In genomic region chr10:118721005-118721876, GRCh38 we compare ENCODE assay signal across 8 cellular contexts. TPM values are rescaled to one million over a fixed set of nuclear protein-coding genes. Genes with fewer than 3 reads are reported as not detected.
A peak's percentile ranks its signal among the peaks of the same experiment; 100 is the strongest.
DNase-seq lines count a peak whose midpoint lies in the region; ATAC-seq, FAIRE-seq and TF ChIP-seq lines count a peak whose summit lies in the region.

No MANE protein-coding gene starts in this region.

- no peak overlapping the region for H3K18ac ChIP-seq in H9 (ENCODE audit: insufficient read length, low read depth, low read length)

- no peaks in the 10 kb centered on the region for H3K4me1 Mint-ChIP-seq in H9

- H4K20me1 ChIP-seq in H9 (ENCODE audit: control insufficient read depth, insufficient read depth, insufficient read length) (no peaks in the 10 kb centered on the region), OCI-LY7 (ENCODE audit: insufficient read depth, low read length) (0 out of 2 replicates have a peak, but pooled peaks cover 3% of the 10 kb centered on the region)

- H3K9me3 Mint-ChIP-seq in H9: no peaks in the 10 kb centered on the region

- no peaks in the 10 kb centered on the region for H3K79me1 ChIP-seq in H9 (ENCODE audit: insufficient read depth, low read depth, low read length, poor library complexity, severe bottlenecking)

- no peak overlapping the region for H4K91ac ChIP-seq in H9 (ENCODE audit: insufficient read length, low read depth, low read length)

- H3K27me3 ChIP-seq in H9 (ENCODE audit: insufficient read depth, low read length) (no peaks in the 10 kb centered on the region), small intestine (ENCODE audit: control insufficient read depth in 2 of 2, insufficient read depth in 2 of 2, low read length in 2 of 2) (no peaks in the 10 kb centered on the region)

- H3K4me3 ChIP-seq in OCI-LY7 (ENCODE audit: low read depth, low read length, poor library complexity, severe bottlenecking) (no peak overlapping the region), small intestine (ENCODE audit: low read depth in 1 of 2, low read length in 2 of 2) (no peak overlapping the region)

- peaks cover 0 to 20% (median 20%) of the 10 kb centered on the region in 3 experiments for H3K36me3 Mint-ChIP-seq in H9 (ENCODE audit: insufficient read depth in 1 of 3, low read depth in 3 of 3)

- no peaks in the 10 kb centered on the region for H3K23me2 ChIP-seq in H9 (ENCODE audit: insufficient read length, low read depth, low read length, poor library complexity, severe bottlenecking)

- FAIRE-seq in small intestine (lab: Jason Lieb, UNC): peak; percentile 72

- intact Hi-C loops in OCI-LY7 (cut with micrococcal nuclease; ENCODE audit: unreplicated experiment): loop anchor here (2.0 kb wide), 1 partner anchor 152 kb away; no protein-coding TSS in a partner anchor

- H2BK20ac ChIP-seq in H9 (ENCODE audit: low read depth, low read length, poor library complexity, severe bottlenecking): no peak overlapping the region

- H2AFZ ChIP-seq in H9 (ENCODE audit: low read length) (no peak overlapping the region), OCI-LY7 (ENCODE audit: low read length) (no peak overlapping the region)

- no peaks in the 10 kb centered on the region for H3K9me2 ChIP-seq in OCI-LY7 (ENCODE audit: insufficient read depth, low read length)

- no peak overlapping the region for H2BK120ac ChIP-seq in H9 (ENCODE audit: low read depth, low read length, poor library complexity, severe bottlenecking)

- no peak overlapping the region for H3K56ac ChIP-seq in H9 (ENCODE audit: insufficient read length, low read depth, low read length)

- H3K4me3 Mint-ChIP-seq in H9: no peak overlapping the region

- H2AK5ac ChIP-seq in H9 (ENCODE audit: insufficient read length, low read length): no peak overlapping the region

- H3K14ac ChIP-seq in H9 (ENCODE audit: insufficient read depth, low read length): no peak overlapping the region

- no peak overlapping the region for H2BK15ac ChIP-seq in H9 (ENCODE audit: low read depth, low read length)

- no peak overlapping the region for H3K27ac ChIP-seq in H9 (ENCODE audit: insufficient read length, low read depth, low read length)
- no peak overlapping the region for H3K27ac ChIP-seq in OCI-LY7 (ENCODE audit: low read depth, low read length, poor library complexity, severe bottlenecking)
- H3K27ac ChIP-seq in small intestine (ENCODE audit: low read depth in 1 of 2, low read length in 1 of 2): no peak overlapping the region

- peak; percentile 88 for TF ChIP-seq CTCF in H9 (conservative IDR thresholded peaks at IDR 0.05)
- peak; percentile 99 for TF ChIP-seq CTCF in OCI-LY7 (conservative IDR thresholded peaks at IDR 0.05; ENCODE audit: low read length)

- H3K9me3 ChIP-seq in H9 (ENCODE audit: control insufficient read depth, low read depth, low read length) (no peaks in the 10 kb centered on the region), OCI-LY7 (ENCODE audit: low read length) (no peaks in the 10 kb centered on the region), small intestine (ENCODE audit: control insufficient read depth, low read depth) (no peaks in the 10 kb centered on the region)

- WGBS in H9 (ENCODE audit: extremely low coverage, insufficient read length, low lambda C conversion rate): no CpG with 5 or more reads among the region's 5 CpGs
- WGBS in small intestine, 3 donors: 40 to 44% (median 44%) methylated on average over 5 of the region's 5 CpGs

- no peak overlapping the region for H3T11ph ChIP-seq in H9 (ENCODE audit: low read length)

- H3K79me2 ChIP-seq in H9 (ENCODE audit: insufficient read depth, low read length) (no peaks in the 10 kb centered on the region), OCI-LY7 (ENCODE audit: insufficient read depth, low read depth, low read length) (no peaks in the 10 kb centered on the region)

- H3K27ac Mint-ChIP-seq in H9: no peak overlapping the region

- H3K4me1 ChIP-seq in H9 (ENCODE audit: insufficient read depth, low read length) (no peaks in the 10 kb centered on the region), OCI-LY7 (ENCODE audit: insufficient read depth, low read length, poor library complexity, severe bottlenecking) (no peaks in the 10 kb centered on the region), small intestine (ENCODE audit: control insufficient read depth in 2 of 2, insufficient read depth in 1 of 2, low read depth in 1 of 2, low read length in 1 of 2) (no peaks in the 10 kb centered on the region)

- POLR2A ChIA-PET in OCI-LY7 (lab: Charles Lee): interaction anchor here (0.6 kb wide), 1 partner anchor 331 kb away, joined by 5 read pairs; no protein-coding TSS in a partner anchor

- peaks cover 5% of the 10 kb centered on the region; the same call in 1 of the 2 replicates for H3K36me3 ChIP-seq in OCI-LY7 (ENCODE audit: insufficient read depth, low read length)
- H3K36me3 ChIP-seq in small intestine (ENCODE audit: control insufficient read depth in 2 of 2, insufficient read depth in 2 of 2, low read length in 2 of 2): no peaks in the 10 kb centered on the region

- H3K23ac ChIP-seq in H9 (ENCODE audit: insufficient read length, low read depth, low read length): no peak overlapping the region

- H4K5ac ChIP-seq in H9 (ENCODE audit: insufficient read length, low read depth, low read length): no peak overlapping the region

- H3K4me2 ChIP-seq in H9 (ENCODE audit: insufficient read depth, insufficient read length, low read length) (no peak overlapping the region), OCI-LY7 (ENCODE audit: low read length) (no peak overlapping the region)

- DNase-seq in DMS 273 treated with DMSO at 0.1 percent for 48 hours (lab: John Stamatoyannopoulos, UW) (peak; percentile 4), H9 (no peak), OCI-LY7 (ENCODE audit: low spot score) (peak; percentile 56), glomerular visceral epithelial cell (ENCODE audit: extremely low spot score) (peak; percentile 63), small intestine (peak; percentile 56)
- peak; percentile 44 for DNase-seq in activated gamma-delta T cell treated with anti-CD3 and anti-CD28 coated beads, Interleukin-2, amount 50 U/mL, for 16 hours (ENCODE audit: low read depth)

- H4K8ac ChIP-seq in H9 (replicated peaks; ENCODE audit: insufficient read length, low read depth, low read length): no peak overlapping the region

- no peak overlapping the region for H3K9ac ChIP-seq in H9 (ENCODE audit: extremely low read depth, insufficient read length, low read length)

- H3K27me3 Mint-ChIP-seq in H9 (ENCODE audit: low read depth): no peaks in the 10 kb centered on the region

- no TSS peak for BruUV-seq in OCI-LY7 (replicated peaks; lab: Mats Ljungman, UMichigan)

- H2BK12ac ChIP-seq in H9 (ENCODE audit: insufficient read length, low read depth, low read length): no peak overlapping the region

- H2BK5ac ChIP-seq in H9 (ENCODE audit: insufficient read length, low read length): no peak overlapping the region

- ATAC-seq in GM21528 (IDR thresholded peaks at IDR 0.05; ENCODE audit: low FRiP score, unreplicated experiment) (no peak), HG02840 (IDR thresholded peaks at IDR 0.05; ENCODE audit: low FRiP score, unreplicated experiment) (no peak)

- H3K4ac ChIP-seq in H9 (ENCODE audit: low read depth, low read length): no peak overlapping the region

- CTCF ChIA-PET in OCI-LY7 (lab: Charles Lee; ENCODE audit: unreplicated experiment): no interaction called here

RNA-seq across cellular contexts. Expression of gene CACUL1, which starts 33.5 kb away (rescaled TPM):
- total RNA-seq in H9 (2021): 38.5 and 45.1 TPM in 2 replicates
- total RNA-seq in OCI-LY7 (2014; rRNA removed; shearing (Covaris generic)): 12.0 and 12.8 TPM in 2 replicates
- total RNA-seq in OCI-LY7 (2022): 27.6 and 31.2 TPM in 2 replicates
- 1 to 10 TPM; 3.5 to 7.7 (median 5.8) TPM for polyA plus RNA-seq in small intestine
